In the genomic region with DNA sequence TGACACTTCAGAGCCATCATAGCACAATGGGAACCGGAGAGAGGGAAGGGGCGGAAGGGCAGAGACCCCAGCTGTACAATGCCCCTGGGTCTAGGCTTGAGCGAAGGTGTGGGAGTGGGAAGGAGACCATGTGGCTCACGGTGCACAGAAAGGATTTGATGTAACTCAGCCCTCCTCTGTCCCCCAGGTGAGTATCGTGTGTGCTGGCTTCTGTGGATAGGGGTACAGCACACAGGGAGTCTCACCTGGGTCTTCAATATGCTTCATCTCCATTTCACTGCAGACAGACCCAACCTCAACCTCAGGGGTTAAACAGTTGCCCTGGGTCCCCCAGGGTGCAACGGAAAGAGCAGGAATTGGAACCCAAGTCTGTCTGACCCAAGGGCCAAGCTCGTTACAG, we compare ENCODE assay signal across 17 cellular contexts.
"Had no signal": no experiment of that assay in that cellular context is flagged by ENCODE, and none has a peak within 500 bp of the region (broad histone marks: within the 10 kb centered on the region; RNA-seq: fewer than 3 reads in every experiment).

No MANE protein-coding gene starts in this region.

- H3K4me1 ChIP-seq: gastroesophageal sphincter, lower lobe of right lung had no signal

- H3K36me3 ChIP-seq: esophagus muscularis mucosa, gastroesophageal sphincter, heart left ventricle, left lung, lower lobe of right lung had no signal

- H3K36me3 Mint-ChIP-seq: immature natural killer cell, mesothelial cell of epicardium had no signal

- ATAC-seq: gastroesophageal sphincter, heart left ventricle, left cardiac atrium, left lung, left ventricle myocardium superior, lower lobe of right lung had no signal

- H3K27ac Mint-ChIP-seq: immature natural killer cell, mesothelial cell of epicardium had no signal

- H3K4me2 ChIP-seq: hepatocyte had no signal

- DNase-seq: dermis blood vessel endothelial cell; dorsolateral prefrontal cortex; effector CD4-positive, alpha-beta T cell; effector memory CD4-positive, alpha-beta T cell; heart left ventricle; hypothalamus; immature natural killer cell; left cardiac atrium; left lung; left ventricle myocardium superior; lower lobe of right lung; mesenchymal stem cell had no signal

- H3K4me3 ChIP-seq: coronary artery, dorsolateral prefrontal cortex, esophagus muscularis mucosa, gastroesophageal sphincter, heart left ventricle, hepatocyte, left lung, lower lobe of right lung had no signal

- H3K9me3 ChIP-seq: heart left ventricle, left lung, lower lobe of right lung had no signal

- H3K9me3 Mint-ChIP-seq: immature natural killer cell, mesothelial cell of epicardium had no signal

- H3K4me3 Mint-ChIP-seq: immature natural killer cell, mesothelial cell of epicardium had no signal

- H3K27ac ChIP-seq: coronary artery, dorsolateral prefrontal cortex, esophagus muscularis mucosa, gastroesophageal sphincter, heart left ventricle, hepatocyte, left lung, lower lobe of right lung had no signal
